8 cellular contexts compared by ENCODE assay signal in genomic region chr9:136728080-136728547, GRCh38. TPM values are rescaled to one million over a fixed set of nuclear protein-coding genes. Genes with fewer than 3 reads are reported as not detected.
DNase-seq lines count a peak whose midpoint lies in the region; ATAC-seq, FAIRE-seq and TF ChIP-seq lines count a peak whose summit lies in the region.

No MANE protein-coding gene starts in this region.

- peaks cover 43% of the 10 kb centered on the region for H3K79me2 ChIP-seq in keratinocyte (ENCODE audit: control insufficient read depth, insufficient read depth, low read length)

- CTCF ChIA-PET in WTC11 (lab: Charles Lee), result interaction anchor here (0.7 to 3.4 kb wide), 20 partner anchors 8 to 382 kb away, joined by 3 to 40 read pairs (median 6); partner anchors contain the start of genes AGPAT2, LCN10, LCN15 and LCN8

- no peaks in the 10 kb centered on the region for H3K9me3 ChIP-seq in keratinocyte (ENCODE audit: control insufficient read depth, low read depth, low read length)

- H3K36me3 Mint-ChIP-seq in WTC11, result peaks cover 36% of the 10 kb centered on the region

- no peaks in the 10 kb centered on the region for H3K27me3 ChIP-seq in keratinocyte (ENCODE audit: control insufficient read depth, extremely low read depth, insufficient read depth, low read length)

- peak overlapping the region; percentile 90 for H3K9ac ChIP-seq in keratinocyte (ENCODE audit: control insufficient read depth, extremely low read depth, insufficient read depth, low read length)

- dilution Hi-C loops in keratinocyte (cut with MboI; ENCODE audit: extremely low pct_ligation_motif_present, low sequenced_read_pairs), result no loop called here

- H3K27me3 Mint-ChIP-seq in WTC11 (ENCODE audit: low read depth), result no peaks in the 10 kb centered on the region

- TF ChIP-seq CTCF in WTC11 (IDR thresholded peaks at IDR 0.05), result peak; percentile 84
- TF ChIP-seq CTCF in cardiac fibroblast (IDR thresholded peaks at IDR 0.05; ENCODE audit: low read depth, low read length), result peak; percentile 52
- peak in 2 of 3 experiments; percentile 60 to 94 for TF ChIP-seq CTCF in keratinocyte (optimal IDR thresholded peaks at IDR 0.05 in 1 of 3, IDR thresholded peaks at IDR 0.05 in 1 of 3, conservative IDR thresholded peaks at IDR 0.05 in 1 of 3; ENCODE audit: extremely low read depth in 1 of 3, insufficient read depth in 2 of 3, low read length in 3 of 3)

- no peaks in the 10 kb centered on the region for H3K9me3 Mint-ChIP-seq in WTC11

- H3K9me1 ChIP-seq in keratinocyte (ENCODE audit: control insufficient read depth, extremely low read depth, insufficient read depth, low read length), result no peaks in the 10 kb centered on the region

- POLR2A ChIA-PET in WTC11 (lab: Charles Lee), result interaction anchor here (1.0 to 1.3 kb wide), 5 partner anchors 8 to 513 kb away, joined by 3 read pairs; partner anchors contain the start of gene TUBB4B

- DNase-seq in NK-92 treated with Interleukin-12 subunit alpha and Interleukin-12 subunit beta, amount 100 ng/mL, for 24 hours (lab: John Stamatoyannopoulos, UW), result peak; percentile 64
- DNase-seq in NK-92 (lab: John Stamatoyannopoulos, UW; ENCODE audit: unreplicated experiment) (no peak), NCI-H2171 (lab: John Stamatoyannopoulos, UW) (peak; percentile 93), WTC11 (ENCODE audit: low spot score) (peak; percentile 80), cardiac fibroblast (ENCODE audit: low read depth in 2 of 2) (peak; percentile 89 to 94), keratinocyte (ENCODE audit: low read depth, low spot score) (peak; percentile 60)
- peak; percentile 95 for DNase-seq in stimulated activated CD4-positive, alpha-beta T cell treated with anti-CD3 and anti-CD28 coated beads, Interleukin-12 subunit alpha, Interleukin-12 subunit beta, amount 100 ng/mL, for 4 hours

- peak overlapping the region; percentile 67 for H3K27ac ChIP-seq in keratinocyte (ENCODE audit: control insufficient read depth, insufficient read depth, low read length)

- ATAC-seq in HG02981 (IDR thresholded peaks at IDR 0.05; ENCODE audit: unreplicated experiment) (peak; percentile 58), WTC11 (peak; percentile 6)

- no peak for FAIRE-seq in keratinocyte (lab: Jason Lieb, UNC)

- peaks cover 25% of the 10 kb centered on the region for H3K4me1 ChIP-seq in keratinocyte (ENCODE audit: control insufficient read depth, extremely low read depth, insufficient read depth, low read length)

- H3K4me3 ChIP-seq in cardiac fibroblast (replicated peaks in 1 of 2; ENCODE audit: low read depth in 2 of 2, low read length in 2 of 2) (peak overlapping the region; percentile 72 to 97), keratinocyte (ENCODE audit: control insufficient read depth in 2 of 3, extremely low read depth in 1 of 3, insufficient read depth in 2 of 3, low read depth in 1 of 3, low read length in 3 of 3) (peak overlapping the region; percentile 65 to 97 (median 87))

- H3K4me3 Mint-ChIP-seq in WTC11, result peak overlapping the region; percentile 99; the same call in 1 of the 2 replicates

- no peak overlapping the region for H3K27ac Mint-ChIP-seq in WTC11

- peaks cover 21% of the 10 kb centered on the region for H3K4me1 Mint-ChIP-seq in WTC11

- H4K20me1 ChIP-seq in keratinocyte (ENCODE audit: control insufficient read depth, extremely low read depth, insufficient read depth, low read length), result peaks cover 34% of the 10 kb centered on the region

- peak overlapping the region; percentile 81 for H2AFZ ChIP-seq in keratinocyte (ENCODE audit: control insufficient read depth, low read length)

- H3K36me3 ChIP-seq in keratinocyte (ENCODE audit: control insufficient read depth in 2 of 2, extremely low read depth in 1 of 2, insufficient read depth in 2 of 2, low read length in 2 of 2), result peaks cover 25 to 26% of the 10 kb centered on the region in 2 experiments

- peak overlapping the region; percentile 93 for H3K4me2 ChIP-seq in keratinocyte (ENCODE audit: control insufficient read depth, extremely low read depth, insufficient read depth, low read depth, low read length)

TF ChIP-seq in WTC11, 78 proteins besides CTCF, POLR2A, EP300 and RAD21 (continues in another document):
- TF ChIP-seq ZSCAN18 (CRISPR knock-in tag; IDR thresholded peaks at IDR 0.05) (peak; percentile 14; the same call in 1 of the 2 replicates), JUN (CRISPR knock-in tag; IDR thresholded peaks at IDR 0.05) (peak; percentile 63), SOX15 (CRISPR knock-in tag; IDR thresholded peaks at IDR 0.05) (no peak), SMAD4 (CRISPR knock-in tag; IDR thresholded peaks at IDR 0.05) (0 out of 2 replicates have a peak, but pooled peaks have one; percentile 23)

RNA-seq across cellular contexts. Expression of gene LCN10, which starts 14.6 kb away (rescaled TPM):
- total RNA-seq in WTC11 (2021), result 2.4 to 3.7 TPM (median 3.3 TPM) in 3 replicates
- not detected in 3 replicates for polyA plus RNA-seq in keratinocyte
- not detected for polyA plus RNA-seq in keratinocyte (2011; ENCODE audit: low read depth)
- polyA plus RNA-seq in keratinocyte (2011; cell fraction: cytosol; rRNA removed), result not detected in 2 replicates
- polyA plus RNA-seq in keratinocyte (2011; cell fraction: nucleus; rRNA removed), result not detected in 2 replicates
- not detected in 2 replicates for polyA plus RNA-seq in keratinocyte (2012; ENCODE audit: low replicate concordance)
- polyA minus RNA-seq in keratinocyte, result not detected in 3 replicates
- not detected for polyA minus RNA-seq in keratinocyte (2011; cell fraction: cytosol; rRNA and poly(A)+ RNA removed)
- not detected in 2 replicates for polyA minus RNA-seq in keratinocyte (2011; cell fraction: nucleus; rRNA and poly(A)+ RNA removed)

RNA-seq across cellular contexts. Expression of gene DIPK1B, which starts 15.7 kb away (rescaled TPM):
- total RNA-seq in WTC11 (2021), result 45.4 to 49.8 TPM (median 48.9 TPM) in 3 replicates
- polyA plus RNA-seq in keratinocyte, result 0.03 to 0.26 TPM in 2 of 3 replicates, not detected in the other
- not detected for polyA plus RNA-seq in keratinocyte (2011; ENCODE audit: low read depth)
- polyA plus RNA-seq in keratinocyte (2011; cell fraction: cytosol; rRNA removed), result 0.05 and 0.17 TPM in 2 replicates
- 0.10 and 0.16 TPM in 2 replicates for polyA plus RNA-seq in keratinocyte (2011; cell fraction: nucleus; rRNA removed)
- polyA plus RNA-seq in keratinocyte (2012; ENCODE audit: low replicate concordance), result 0.21 and 0.24 TPM in 2 replicates
- 0.13 to 0.20 TPM in 2 of 3 replicates, not detected in the other for polyA minus RNA-seq in keratinocyte
- polyA minus RNA-seq in keratinocyte (2011; cell fraction: cytosol; rRNA and poly(A)+ RNA removed), result not detected
- 0.21 TPM in 1 of 2 replicates, not detected in the other for polyA minus RNA-seq in keratinocyte (2011; cell fraction: nucleus; rRNA and poly(A)+ RNA removed)

RNA-seq across cellular contexts. Expression of gene LCN6, which starts 20.2 kb away (rescaled TPM):
- not detected in 3 replicates for total RNA-seq in WTC11 (2021)
- polyA plus RNA-seq in keratinocyte, result not detected in 3 replicates
- polyA plus RNA-seq in keratinocyte (2011; ENCODE audit: low read depth), result not detected
- not detected in 2 replicates for polyA plus RNA-seq in keratinocyte (2011; cell fraction: cytosol; rRNA removed)
- polyA plus RNA-seq in keratinocyte (2011; cell fraction: nucleus; rRNA removed), result not detected in 2 replicates
- not detected in 2 replicates for polyA plus RNA-seq in keratinocyte (2012; ENCODE audit: low replicate concordance)
- not detected in 3 replicates for polyA minus RNA-seq in keratinocyte
- polyA minus RNA-seq in keratinocyte (2011; cell fraction: cytosol; rRNA and poly(A)+ RNA removed), result not detected
- not detected in 2 replicates for polyA minus RNA-seq in keratinocyte (2011; cell fraction: nucleus; rRNA and poly(A)+ RNA removed)

RNA-seq across cellular contexts. Expression of gene LCN8, which starts 29.9 kb away (rescaled TPM):
- total RNA-seq in WTC11 (2021), result 0.21 TPM in 1 of 3 replicates, not detected in the others
- polyA plus RNA-seq in keratinocyte, result not detected in 3 replicates
- not detected for polyA plus RNA-seq in keratinocyte (2011; ENCODE audit: low read depth)
- not detected in 2 replicates for polyA plus RNA-seq in keratinocyte (2011; cell fraction: cytosol; rRNA removed)
- polyA plus RNA-seq in keratinocyte (2011; cell fraction: nucleus; rRNA removed), result not detected in 2 replicates
- polyA plus RNA-seq in keratinocyte (2012; ENCODE audit: low replicate concordance), result not detected in 2 replicates
- polyA minus RNA-seq in keratinocyte, result not detected in 3 replicates
- polyA minus RNA-seq in keratinocyte (2011; cell fraction: cytosol; rRNA and poly(A)+ RNA removed), result not detected
- polyA minus RNA-seq in keratinocyte (2011; cell fraction: nucleus; rRNA and poly(A)+ RNA removed), result not detected in 2 replicates

RNA-seq across cellular contexts. Expression of gene LCN15, which starts 36.2 kb away (rescaled TPM):
- total RNA-seq in WTC11 (2021), result 0.52 to 1.0 TPM (median 0.96 TPM) in 3 replicates
- not detected in 3 replicates for polyA plus RNA-seq in keratinocyte
- not detected for polyA plus RNA-seq in keratinocyte (2011; ENCODE audit: low read depth)
- polyA plus RNA-seq in keratinocyte (2011; cell fraction: cytosol; rRNA removed), result not detected in 2 replicates
- polyA plus RNA-seq in keratinocyte (2011; cell fraction: nucleus; rRNA removed), result not detected in 2 replicates
- polyA plus RNA-seq in keratinocyte (2012; ENCODE audit: low replicate concordance), result not detected in 2 replicates
- not detected in 3 replicates for polyA minus RNA-seq in keratinocyte
- not detected for polyA minus RNA-seq in keratinocyte (2011; cell fraction: cytosol; rRNA and poly(A)+ RNA removed)
- polyA minus RNA-seq in keratinocyte (2011; cell fraction: nucleus; rRNA and poly(A)+ RNA removed), result not detected in 2 replicates
